Comparison of ENCODE assay signal across 18 cellular contexts in the genomic region with DNA sequence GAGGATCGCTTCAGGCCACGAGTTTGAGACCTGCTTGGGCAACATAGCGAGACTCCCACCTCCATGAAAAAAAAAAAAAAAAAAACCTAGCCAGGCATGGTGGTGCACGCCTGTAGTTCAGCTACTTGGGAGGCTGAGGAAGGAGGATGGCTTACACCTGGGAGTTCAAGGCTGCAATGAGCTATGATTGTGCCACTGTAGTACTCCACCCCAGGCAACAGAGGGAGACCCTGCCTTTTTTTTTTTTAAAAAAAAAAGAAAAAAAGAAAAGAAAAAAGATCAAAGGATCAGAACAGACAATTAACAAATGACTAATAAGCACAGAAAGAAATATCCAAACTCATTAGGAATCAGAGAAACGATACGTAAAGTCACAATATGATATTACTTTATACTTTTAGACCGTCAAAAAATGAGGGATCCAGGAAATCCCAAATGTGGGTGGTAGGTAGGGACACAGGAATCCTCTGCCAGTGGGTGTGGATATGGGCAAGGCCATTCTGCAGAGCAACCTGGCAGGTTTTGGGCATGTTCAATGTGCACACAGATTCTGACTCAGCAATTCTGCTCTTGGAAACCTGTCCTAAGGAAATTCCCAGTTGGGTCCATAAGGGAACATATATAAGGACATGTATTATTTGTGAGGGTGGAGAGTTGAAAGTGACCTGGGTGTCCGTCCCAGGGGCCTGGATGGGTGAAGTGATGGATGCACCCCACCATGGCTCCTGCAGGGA.
"Had no signal": no experiment of that assay in that cellular context is flagged by ENCODE, and none has a peak within 500 bp of the region (broad histone marks: within the 10 kb centered on the region; RNA-seq: fewer than 3 reads in every experiment).

No MANE protein-coding gene starts in this region.

- H3K36me3 Mint-ChIP-seq: activated naive CD8-positive, alpha-beta T cell treated with anti-CD3 and anti-CD28 coated beads, Interleukin-2, amount 10 ng/mL, durations not matched to agents 7 days and 5 days; immature natural killer cell had no signal

- H3K27ac Mint-ChIP-seq: activated naive CD8-positive, alpha-beta T cell treated with anti-CD3 and anti-CD28 coated beads, Interleukin-2, amount 10 ng/mL, durations not matched to agents 7 days and 5 days; activated T-helper 1 cell treated with anti-CD3 and anti-CD28 coated beads, Interleukin-12 subunit alpha, Interleukin-12 subunit beta, Interleukin-2, Interleukin-4 antibody, amounts not matched to agents 30 ng/mL and 10 ng/mL and 1 ng/mL, durations not matched to agents 14 hours and 24 hours and 36 hours; immature natural killer cell; nephron; T-helper 2 cell treated with Interferon-gamma antibody and Interleukin-4, amounts not matched to agents 5 μg/mL and 100 μg/mL, for 36 hours had no signal

- H3K27ac ChIP-seq: esophagus muscularis mucosa, prostate gland had no signal

- H3K4me1 ChIP-seq: esophagus muscularis mucosa, heart left ventricle, prostate gland had no signal

- FAIRE-seq: frontal cortex had no signal

- DNase-seq: activated CD4-positive, alpha-beta T cell treated with anti-CD3 and anti-CD28 coated beads, Interleukin-2, amount 50 U/mL, for 1 hour; activated CD4-positive, CD25-positive, alpha-beta regulatory T cell; activated CD8-positive, alpha-beta memory T cell treated with anti-CD3 and anti-CD28 coated beads for 24 hours; activated naive CD4-positive, alpha-beta T cell; activated naive CD8-positive, alpha-beta T cell treated with anti-CD3 and anti-CD28 coated beads, Interleukin-2, amount 10 ng/mL, durations not matched to agents 7 days and 5 days; dorsolateral prefrontal cortex; heart left ventricle; immature natural killer cell; nucleus accumbens; right cardiac atrium; stimulated activated naive CD8-positive, alpha-beta T cell treated with anti-CD3 and anti-CD28 coated beads, Interleukin-15, Interleukin-2, amounts not matched to agents 100 U/mL and 50 U/mL, for 24 hours; trophoblast cell had no signal

- ATAC-seq: heart left ventricle; right cardiac atrium; stimulated activated naive CD8-positive, alpha-beta T cell treated with anti-CD3 and anti-CD28 coated beads, Interleukin-15, Interleukin-2, amounts not matched to agents 100 U/mL and 50 U/mL, for 24 hours had no signal

- H3K9me3 ChIP-seq: esophagus muscularis mucosa, heart left ventricle, prostate gland had no signal

- H3K27me3 ChIP-seq: dorsolateral prefrontal cortex had no signal

- H3K9me3 Mint-ChIP-seq: activated naive CD8-positive, alpha-beta T cell treated with anti-CD3 and anti-CD28 coated beads, Interleukin-2, amount 10 ng/mL, durations not matched to agents 7 days and 5 days; activated T-helper 1 cell treated with anti-CD3 and anti-CD28 coated beads, Interleukin-12 subunit alpha, Interleukin-12 subunit beta, Interleukin-2, Interleukin-4 antibody, amounts not matched to agents 30 ng/mL and 10 ng/mL and 1 ng/mL, durations not matched to agents 14 hours and 24 hours and 36 hours; immature natural killer cell; nephron; T-helper 2 cell treated with Interferon-gamma antibody and Interleukin-4, amounts not matched to agents 5 μg/mL and 100 μg/mL, for 36 hours had no signal

- H3K4me3 Mint-ChIP-seq: activated naive CD8-positive, alpha-beta T cell treated with anti-CD3 and anti-CD28 coated beads, Interleukin-2, amount 10 ng/mL, durations not matched to agents 7 days and 5 days; activated T-helper 1 cell treated with anti-CD3 and anti-CD28 coated beads, Interleukin-12 subunit alpha, Interleukin-12 subunit beta, Interleukin-2, Interleukin-4 antibody, amounts not matched to agents 30 ng/mL and 10 ng/mL and 1 ng/mL, durations not matched to agents 14 hours and 24 hours and 36 hours; immature natural killer cell; nephron; T-helper 2 cell treated with Interferon-gamma antibody and Interleukin-4, amounts not matched to agents 5 μg/mL and 100 μg/mL, for 36 hours had no signal

- H3K4me1 Mint-ChIP-seq: activated naive CD8-positive, alpha-beta T cell treated with anti-CD3 and anti-CD28 coated beads, Interleukin-2, amount 10 ng/mL, durations not matched to agents 7 days and 5 days; immature natural killer cell had no signal

- H3K36me3 ChIP-seq: esophagus muscularis mucosa, heart left ventricle, prostate gland had no signal

- H3K4me3 ChIP-seq: dorsolateral prefrontal cortex, esophagus muscularis mucosa, heart left ventricle, prostate gland had no signal
